1 cellular context compared by ENCODE assay signal in genomic region chr2:124911560-124911959, GRCh38.
TF ChIP-seq lines count a peak whose summit lies in the region.

No MANE protein-coding gene starts in this region.

TF ChIP-seq in H1, 55 proteins besides CTCF, POLR2A, EP300 and RAD21 (continued from another document):
- TF ChIP-seq USF2 (IDR thresholded peaks at IDR 0.05; ENCODE audit: low read length), result no peak
